Comparison of ENCODE assay signal across 22 cellular contexts in genomic region chr2:150847578-150847977, GRCh38.
A peak's percentile ranks its signal among the peaks of the same experiment; 100 is the strongest.
DNase-seq lines count a peak whose midpoint lies in the region; ATAC-seq and TF ChIP-seq lines count a peak whose summit lies in the region.
"Had no signal": no experiment of that assay in that cellular context is flagged by ENCODE, and none has a peak within 500 bp of the region (broad histone marks: within the 10 kb centered on the region; RNA-seq: fewer than 3 reads in every experiment).

No MANE protein-coding gene starts in this region.

- TF ChIP-seq CTCF in IMR-90 (conservative IDR thresholded peaks at IDR 0.05; ENCODE audit: low read depth, low read length) (no peak), epithelial cell of proximal tubule (conservative IDR thresholded peaks at IDR 0.05; ENCODE audit: low read depth, low read length) (no peak)

- no peaks in the 10 kb centered on the region for H3K4me1 ChIP-seq in IMR-90 (ENCODE audit: control insufficient read depth, insufficient read depth, low read length)

- dilution Hi-C loops in IMR-90 (cut with HindIII; ENCODE audit: low sequenced_read_pairs, unreplicated experiment): no loop called here

- H2AFZ ChIP-seq in IMR-90 (replicated peaks; ENCODE audit: low read length, poor library complexity): no peak overlapping the region

- no peak overlapping the region for H3K9ac ChIP-seq in IMR-90 (ENCODE audit: low read depth, low read length)

- H3K14ac ChIP-seq in IMR-90 (replicated peaks; ENCODE audit: low read depth, low read length): no peak overlapping the region

- H4K5ac ChIP-seq in IMR-90 (ENCODE audit: low read depth, low read length): no peak overlapping the region

- no peak overlapping the region for H3K56ac ChIP-seq in IMR-90 (ENCODE audit: extremely low read depth, insufficient read depth, low read length)

- no peak overlapping the region for H2BK15ac ChIP-seq in IMR-90 (ENCODE audit: low read depth, low read length)

- no peaks in the 10 kb centered on the region for H3K36me3 ChIP-seq in IMR-90 (ENCODE audit: control insufficient read depth, insufficient read depth, low read length)

- no peak overlapping the region for H4K91ac ChIP-seq in IMR-90 (ENCODE audit: insufficient read depth, low read depth, low read length)

- no peaks in the 10 kb centered on the region for H4K20me1 ChIP-seq in IMR-90 (ENCODE audit: insufficient read depth, low read length)

- WGBS in IMR-90 (ENCODE audit: extremely low coverage in 2 of 2, insufficient read length in 1 of 2), 2 experiments: no CpG with 5 or more reads among the region's 3 CpGs

- H3K27me3 ChIP-seq in IMR-90 (ENCODE audit: control insufficient read depth, insufficient read depth, low read length): no peaks in the 10 kb centered on the region

- H2BK20ac ChIP-seq in IMR-90 (ENCODE audit: low read depth, low read length): no peak overlapping the region

- no peak overlapping the region for H2AK5ac ChIP-seq in IMR-90 (ENCODE audit: low read depth, low read length)

- H3K9me3 ChIP-seq in IMR-90 (ENCODE audit: control insufficient read depth, insufficient read depth, low read length): peaks cover 4% of the 10 kb centered on the region

- no peak overlapping the region for H3K4ac ChIP-seq in IMR-90 (ENCODE audit: low read depth, low read length)

- POLR2A ChIA-PET in IMR-90 (lab: Charles Lee; ENCODE audit: unreplicated experiment): no interaction called here

- BruUV-seq in IMR-90 (replicated peaks; lab: Mats Ljungman, UMichigan): no TSS peak

- no peak overlapping the region for H4K8ac ChIP-seq in IMR-90 (ENCODE audit: low read depth in 2 of 2, low read length in 2 of 2)

- TF ChIP-seq POLR2A in IMR-90 (IDR thresholded peaks at IDR 0.05; ENCODE audit: low read depth, low read length): no peak

- H3K18ac ChIP-seq in IMR-90 (ENCODE audit: low read depth, low read length): no peak overlapping the region

- no peaks in the 10 kb centered on the region for H3K79me1 ChIP-seq in IMR-90 (ENCODE audit: low read depth in 1 of 2, low read length in 2 of 2)

- H2BK120ac ChIP-seq in IMR-90 (ENCODE audit: low read depth, low read length): no peak overlapping the region

- no peak overlapping the region for H3K4me2 ChIP-seq in IMR-90 (ENCODE audit: low read depth, low read length)

- no peak overlapping the region for H2BK5ac ChIP-seq in IMR-90 (ENCODE audit: low read depth, low read length, poor library complexity, severe bottlenecking)

- H3K4me3 ChIP-seq in IMR-90 (ENCODE audit: insufficient read depth, low read depth, low read length) (no peak overlapping the region), epithelial cell of proximal tubule (ENCODE audit: low read depth, low read length) (no peak overlapping the region)

- H3K27ac ChIP-seq in IMR-90 (ENCODE audit: insufficient read depth, low read length): no peak overlapping the region

- TF ChIP-seq RAD21 in IMR-90 (IDR thresholded peaks at IDR 0.05; ENCODE audit: low read length): no peak

- in situ Hi-C loops in IMR-90 (cut with MboI; ENCODE audit: low sequenced_read_pairs): no loop called here

- CTCF ChIA-PET in IMR-90 (lab: Yijun Ruan, JAX): no interaction called here

- H2AK9ac ChIP-seq in IMR-90 (replicated peaks; ENCODE audit: low read depth, low read length, poor library complexity): no peak overlapping the region

- DNase-seq in IMR-90: no peak
- peak; percentile 18 for DNase-seq in epithelial cell of proximal tubule (ENCODE audit: low read depth)
- DNase-seq in mucosa of gallbladder (ENCODE audit: low spot score): peak; percentile 13
- DNase-seq in NCI-H128 (lab: John Stamatoyannopoulos, UW; ENCODE audit: unreplicated experiment): no peak
- no peak for DNase-seq in NCI-H446 (lab: John Stamatoyannopoulos, UW)
- DNase-seq in Right ventricle myocardium inferior (ENCODE audit: missing footprints): no peak
- DNase-seq: ACHN; C1 segment of cervical spinal cord; Calu3; CD8-positive, alpha-beta T cell; DMS53; GDM1; KBM-7; NCI-H1092 treated with DMSO at 0.1 percent for 48 hours; NCI-H146; NCI-H2029; NCI-H2227 treated with DMSO at 0.1 percent for 48 hours; NCI-H510A treated with DMSO at 0.1 percent for 48 hours; NCI-H82; Right ventricle myocardium superior had no signal

- intact Hi-C loops in IMR-90 (cut with micrococcal nuclease) (no loop called here), Right ventricle myocardium inferior (cut with DNase I) (no loop called here)

- no peaks in the 10 kb centered on the region for H3K9me1 ChIP-seq in IMR-90 (ENCODE audit: insufficient read depth, low read length)

- ATAC-seq in IMR-90 (ENCODE audit: low read depth) (peak; percentile 63), HG02852 (IDR thresholded peaks at IDR 0.05; ENCODE audit: unreplicated experiment) (no peak), Right ventricle myocardium inferior (no peak)
- ATAC-seq: CD8-positive, alpha-beta T cell; HepG2 had no signal

- H3K23ac ChIP-seq in IMR-90 (ENCODE audit: low read depth, low read length): no peak overlapping the region

TF ChIP-seq in IMR-90, 13 proteins besides CTCF, POLR2A, EP300 and RAD21:
- TF ChIP-seq NFE2L2 (IDR thresholded peaks at IDR 0.05; ENCODE audit: low read depth, low read length) (no peak), BHLHE40 (IDR thresholded peaks at IDR 0.05; ENCODE audit: low read depth, low read length) (no peak), MAZ (IDR thresholded peaks at IDR 0.05; ENCODE audit: borderline replicate concordance, low read depth, low read length) (no peak), ELK1 (IDR thresholded peaks at IDR 0.05; ENCODE audit: borderline replicate concordance, low read depth, low read length) (no peak), CHD1 (IDR thresholded peaks at IDR 0.05; ENCODE audit: low read depth, low read length) (no peak), CEBPB (IDR thresholded peaks at IDR 0.05; ENCODE audit: low read depth, low read length) (no peak), RCOR1 (IDR thresholded peaks at IDR 0.05; ENCODE audit: insufficient replicate concordance, low read length) (no peak), MXI1 (IDR thresholded peaks at IDR 0.05; ENCODE audit: borderline replicate concordance, low read depth, low read length) (no peak), USF2 (IDR thresholded peaks at IDR 0.05; ENCODE audit: low read depth, low read length) (no peak), RFX5 (IDR thresholded peaks at IDR 0.05; ENCODE audit: low read depth, low read length) (no peak), FOS (IDR thresholded peaks at IDR 0.05; ENCODE audit: low read depth, low read length) (no peak), SMC3 (IDR thresholded peaks at IDR 0.05; ENCODE audit: low read depth, low read length) (no peak), MAFK (IDR thresholded peaks at IDR 0.05; ENCODE audit: low read depth, low read length) (no peak)

Comparison
In these comparisons a context has a peak if more than half of its experiments do, and no peak if none do; other contexts are left out.
1. DNase-seq: peak in epithelial cell of proximal tubule (single experiment) and mucosa of gallbladder (single experiment); none in IMR-90 (single experiment), NCI-H128 (single experiment), NCI-H446 (0 of 2) and Right ventricle myocardium inferior (single experiment).